16 cellular contexts compared by ENCODE assay signal in the genomic region with DNA sequence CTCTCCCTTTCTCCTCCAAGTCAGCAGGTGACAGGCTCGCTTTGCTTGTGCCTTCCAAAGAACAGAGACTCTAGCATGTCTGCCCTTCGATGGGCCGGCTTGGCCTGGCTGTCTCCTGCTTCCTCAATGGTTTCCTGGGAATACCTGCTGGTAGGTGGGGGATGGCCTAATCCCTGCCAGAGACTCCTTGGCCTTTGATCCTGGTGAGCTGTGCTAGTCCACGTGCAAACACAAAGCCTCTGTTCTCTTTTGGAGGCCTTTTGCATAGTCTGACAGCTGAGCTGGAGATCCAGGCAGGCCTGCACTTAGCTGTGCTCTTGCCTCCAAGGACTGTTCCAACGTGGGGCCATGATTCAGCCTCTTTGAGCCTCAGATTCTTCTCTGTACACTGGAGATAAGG.
DNase-seq lines count a peak whose midpoint lies in the region; ATAC-seq, FAIRE-seq and TF ChIP-seq lines count a peak whose summit lies in the region.
"Had no signal": no experiment of that assay in that cellular context is flagged by ENCODE, and none has a peak within 500 bp of the region (broad histone marks: within the 10 kb centered on the region; RNA-seq: fewer than 3 reads in every experiment).

No MANE protein-coding gene starts in this region.

- H3K18ac ChIP-seq in mesenchymal stem cell (ENCODE audit: low read depth in 1 of 2, low read length in 2 of 2), result peak overlapping the region in 1 of 2 experiments; percentile 12

- H2BK120ac ChIP-seq in mesenchymal stem cell (ENCODE audit: low read depth, low read length), result no peak overlapping the region

- BruUV-seq in Caco-2 (replicated peaks; lab: Mats Ljungman, UMichigan), result no TSS peak

- no peaks in the 10 kb centered on the region for H3K36me3 ChIP-seq in BLaER1 treated with 17β-estradiol and CSF1 and Interleukin-3, amounts not matched to agents 10 nM and 100 nM
- H3K36me3 ChIP-seq in Caco-2 (ENCODE audit: control insufficient read depth, insufficient read depth, low read length) (no peaks in the 10 kb centered on the region), mesenchymal stem cell (ENCODE audit: control insufficient read depth in 1 of 2, insufficient read depth in 2 of 2, low read depth in 1 of 2, low read length in 2 of 2) (no peaks in the 10 kb centered on the region), GM23248 (ENCODE audit: low read depth) (no peaks in the 10 kb centered on the region)
- H3K36me3 ChIP-seq: esophagus squamous epithelium, pancreas had no signal

- CTCF ChIA-PET in Caco-2 (lab: Charles Lee), result no interaction called here
- CTCF ChIA-PET in activated CD8-positive, alpha-beta T cell treated with anti-CD3 and anti-CD28 coated beads for 36 hours (lab: Charles Lee), result interaction anchor here (1.4 to 1.8 kb wide), 2 partner anchors 22 to 140 kb away, joined by 4 to 7 read pairs; no protein-coding TSS in a partner anchor

- H3K4me3 Mint-ChIP-seq in Caco-2 (ENCODE audit: unreplicated experiment), result no peak overlapping the region
- no peak overlapping the region for H3K4me3 Mint-ChIP-seq in activated CD8-positive, alpha-beta T cell treated with anti-CD3 and anti-CD28 coated beads for 36 hours

- no peak for ATAC-seq in activated CD8-positive, alpha-beta T cell treated with anti-CD3 and anti-CD28 coated beads for 36 hours
- ATAC-seq: activated CD4-positive, CD25-positive, alpha-beta regulatory T cell treated with anti-CD3 and anti-CD28 coated beads, Interleukin-2, amount 50 U/mL, for 24 hours; pancreas had no signal

- peak overlapping the region in 1 of 2 experiments; percentile 45 for H2BK12ac ChIP-seq in mesenchymal stem cell (ENCODE audit: low read length in 2 of 2)

- intact Hi-C loops in Caco-2 (cut with micrococcal nuclease; ENCODE audit: unreplicated experiment), result no loop called here
- intact Hi-C loops in activated CD8-positive, alpha-beta T cell treated with anti-CD3 and anti-CD28 coated beads for 36 hours (cut with micrococcal nuclease), result loop anchor here (10.0 kb wide), 1 partner anchor 66 kb away; a partner anchor contains a TSS
- intact Hi-C loops in cardiac septum (cut with DNase I), result no loop called here

- no peak overlapping the region for H2BK15ac ChIP-seq in mesenchymal stem cell (ENCODE audit: low read depth, poor library complexity, severe bottlenecking)

- no peak for TF ChIP-seq CTCF in Caco-2 (IDR thresholded peaks at IDR 0.05; ENCODE audit: insufficient read depth in 1 of 2, low read depth in 1 of 2, low read length in 1 of 2, severe bottlenecking in 1 of 2, unreplicated experiment in 1 of 2)
- no peak for TF ChIP-seq CTCF in activated CD8-positive, alpha-beta T cell treated with anti-CD3 and anti-CD28 coated beads for 36 hours (IDR thresholded peaks at IDR 0.05)

- H2BK5ac ChIP-seq in mesenchymal stem cell (ENCODE audit: low read depth, low read length, poor library complexity, severe bottlenecking), result no peak overlapping the region

- peaks cover 39 to 55% (median 51%) of the 10 kb centered on the region in 10 experiments for H3K4me1 ChIP-seq in BLaER1 treated with 17β-estradiol and CSF1 and Interleukin-3, amounts not matched to agents 10 nM and 100 nM
- peaks cover 41% of the 10 kb centered on the region for H3K4me1 ChIP-seq in Caco-2
- peaks cover 8% of the 10 kb centered on the region for H3K4me1 ChIP-seq in mesenchymal stem cell (ENCODE audit: control insufficient read depth, insufficient read depth, low read depth, low read length)
- peaks cover 13% of the 10 kb centered on the region for H3K4me1 ChIP-seq in GM23248 (ENCODE audit: insufficient read depth)
- H3K4me1 ChIP-seq: pancreas had no signal

- H3K9me3 ChIP-seq in BLaER1 treated with 17β-estradiol and CSF1 and Interleukin-3, amounts not matched to agents 10 nM and 100 nM (replicated peaks in 1 of 11), result peaks cover 0 to 11% (median 0%) of the 10 kb centered on the region in 11 experiments; a peak in 8 of 22 replicates
- H3K9me3 ChIP-seq in Caco-2 (no peaks in the 10 kb centered on the region), mesenchymal stem cell (ENCODE audit: control insufficient read depth, low read length) (no peaks in the 10 kb centered on the region), GM23248 (ENCODE audit: low read depth) (no peaks in the 10 kb centered on the region)
- H3K9me3 ChIP-seq: esophagus squamous epithelium, pancreas had no signal

- H3K79me1 ChIP-seq in mesenchymal stem cell (replicated peaks; ENCODE audit: low read length, poor library complexity, severe bottlenecking), result no peaks in the 10 kb centered on the region

- peak overlapping the region; percentile 91 for H2AK5ac ChIP-seq in mesenchymal stem cell (ENCODE audit: low read length, severe bottlenecking)

- in situ Hi-C loops in GM23248 (cut with MboI), result no loop called here

- no peak for FAIRE-seq in GM12892 (lab: Jason Lieb, UNC)
- FAIRE-seq: bronchial epithelial cell, pancreas had no signal

- H3K36me3 Mint-ChIP-seq in Caco-2 (ENCODE audit: insufficient read depth, unreplicated experiment), result peaks cover 10% of the 10 kb centered on the region
- H3K36me3 Mint-ChIP-seq in activated CD8-positive, alpha-beta T cell treated with anti-CD3 and anti-CD28 coated beads for 36 hours (ENCODE audit: low read depth), result peaks cover 13% of the 10 kb centered on the region

- WGBS in mesenchymal stem cell, result 69% methylated on average over 5 of the region's 5 CpGs
- WGBS in GM23248 (ENCODE audit: low coverage in 1 of 2, low lambda C conversion rate in 2 of 2, missing lambda C conversion rate in 2 of 2), 2 experiments, result 78 to 80% methylated on average over 5 of the region's 5 CpGs

- H3K23ac ChIP-seq in mesenchymal stem cell (ENCODE audit: low read length in 2 of 2), result no peak overlapping the region

- H2AFZ ChIP-seq in mesenchymal stem cell (ENCODE audit: low read depth, low read length), result no peak overlapping the region
- H2AFZ ChIP-seq in GM23248, result no peak overlapping the region

- no peaks in the 10 kb centered on the region for H3K27me3 ChIP-seq in BLaER1 treated with 17β-estradiol and CSF1 and Interleukin-3, amounts not matched to agents 10 nM and 100 nM
- no peaks in the 10 kb centered on the region for H3K27me3 ChIP-seq in Caco-2 (replicated peaks; ENCODE audit: control insufficient read depth, insufficient read depth, low read length)
- H3K27me3 ChIP-seq in mesenchymal stem cell (ENCODE audit: control insufficient read depth in 1 of 2, insufficient read depth in 1 of 2, low read length in 2 of 2), result no peaks in the 10 kb centered on the region
- H3K27me3 ChIP-seq in GM23248 (replicated peaks; ENCODE audit: insufficient read depth), result no peaks in the 10 kb centered on the region
- H3K27me3 ChIP-seq: esophagus squamous epithelium, pancreas had no signal

- H3K9me3 Mint-ChIP-seq in Caco-2 (ENCODE audit: unreplicated experiment), result no peaks in the 10 kb centered on the region
- no peaks in the 10 kb centered on the region for H3K9me3 Mint-ChIP-seq in activated CD8-positive, alpha-beta T cell treated with anti-CD3 and anti-CD28 coated beads for 36 hours

- no peaks in the 10 kb centered on the region for H3F3A ChIP-seq in GM23248 (ENCODE audit: insufficient read depth)

- peaks cover 19% of the 10 kb centered on the region for H3K4me1 Mint-ChIP-seq in Caco-2 (ENCODE audit: low read depth, unreplicated experiment)
- peaks cover 59% of the 10 kb centered on the region for H3K4me1 Mint-ChIP-seq in activated CD8-positive, alpha-beta T cell treated with anti-CD3 and anti-CD28 coated beads for 36 hours (ENCODE audit: low read depth)

- DNase-seq in Caco-2 (peak; percentile 42 to 62), mesenchymal stem cell (no peak), pons (ENCODE audit: low spot score) (no peak), GM12892 (ENCODE audit: insufficient read length) (no peak), GM23248 (no peak), cardiac septum (ENCODE audit: low spot score) (no peak)
- no peak for DNase-seq in activated CD8-positive, alpha-beta T cell treated with anti-CD3 and anti-CD28 coated beads for 36 hours
- DNase-seq: esophagus squamous epithelium; NCI-H2107; NCI-H524; pancreas; Right ventricle myocardium superior; stimulated activated CD4-positive, alpha-beta T cell treated with anti-CD3 and anti-CD28 coated beads, Interleukin-4, amount 100 ng/mL, for 1 hour had no signal

- POLR2A ChIA-PET in Caco-2 (lab: Charles Lee), result interaction anchor here (0.6 to 0.7 kb wide), 2 partner anchors 19 kb away, joined by 4 read pairs; no protein-coding TSS in a partner anchor
- POLR2A ChIA-PET in activated CD8-positive, alpha-beta T cell treated with anti-CD3 and anti-CD28 coated beads for 36 hours (lab: Charles Lee), result interaction anchor here (1.1 to 1.3 kb wide), 2 partner anchors 17 to 25 kb away, joined by 4 to 5 read pairs; no protein-coding TSS in a partner anchor

- peak overlapping the region in 6 of 11 experiments; percentile 7 to 93 (median 87); a peak in 5 of 22 replicates for H3K4me2 ChIP-seq in BLaER1 treated with 17β-estradiol and CSF1 and Interleukin-3, amounts not matched to agents 10 nM and 100 nM
- no peak overlapping the region for H3K4me2 ChIP-seq in mesenchymal stem cell (ENCODE audit: low read length, poor library complexity, severe bottlenecking)
- no peak overlapping the region for H3K4me2 ChIP-seq in GM23248 (ENCODE audit: unreplicated experiment)

- H3K4ac ChIP-seq in mesenchymal stem cell (ENCODE audit: low read depth in 1 of 2, low read length in 2 of 2), result peak overlapping the region in 1 of 2 experiments; percentile 79

- peak overlapping the region; percentile 96 for H3K27ac Mint-ChIP-seq in Caco-2 (ENCODE audit: unreplicated experiment)
- H3K27ac Mint-ChIP-seq in activated CD8-positive, alpha-beta T cell treated with anti-CD3 and anti-CD28 coated beads for 36 hours, result peak overlapping the region; percentile 18

- H3K9ac ChIP-seq in BLaER1 treated with 17β-estradiol and CSF1 and Interleukin-3, amounts not matched to agents 10 nM and 100 nM, result no peak overlapping the region
- H3K9ac ChIP-seq in mesenchymal stem cell (ENCODE audit: low read length) (no peak overlapping the region), GM23248 (no peak overlapping the region)

- H3K9me2 ChIP-seq in GM23248 (ENCODE audit: insufficient read depth), result no peaks in the 10 kb centered on the region

- no peak overlapping the region for H3K14ac ChIP-seq in mesenchymal stem cell (ENCODE audit: low read length in 2 of 2)

- H3K79me2 ChIP-seq in GM23248 (ENCODE audit: insufficient read depth), result no peaks in the 10 kb centered on the region

- peak overlapping the region in 1 of 11 experiments; percentile 11; a peak in 1 of 22 replicates for H3K27ac ChIP-seq in BLaER1 treated with 17β-estradiol and CSF1 and Interleukin-3, amounts not matched to agents 10 nM and 100 nM
- no peak overlapping the region for H3K27ac ChIP-seq in mesenchymal stem cell (ENCODE audit: low read length, poor library complexity, severe bottlenecking)
- H3K27ac ChIP-seq in GM23248, result no peak overlapping the region
- H3K27ac ChIP-seq: esophagus squamous epithelium, pancreas had no signal

- H3K27me3 Mint-ChIP-seq in Caco-2 (ENCODE audit: insufficient read depth, unreplicated experiment), result no peaks in the 10 kb centered on the region
- no peaks in the 10 kb centered on the region for H3K27me3 Mint-ChIP-seq in activated CD8-positive, alpha-beta T cell treated with anti-CD3 and anti-CD28 coated beads for 36 hours

- H4K20me1 ChIP-seq in BLaER1 treated with 17β-estradiol and CSF1 and Interleukin-3, amounts not matched to agents 10 nM and 100 nM, result no peaks in the 10 kb centered on the region
- H4K20me1 ChIP-seq in GM23248 (ENCODE audit: insufficient read depth), result no peaks in the 10 kb centered on the region

- H4K8ac ChIP-seq in mesenchymal stem cell (ENCODE audit: low read length), result peak overlapping the region; percentile 76

- H3K4me3 ChIP-seq in BLaER1 treated with 17β-estradiol and CSF1 and Interleukin-3, amounts not matched to agents 10 nM and 100 nM, result no peak overlapping the region
- no peak overlapping the region for H3K4me3 ChIP-seq in Caco-2 (ENCODE audit: low read depth, low read length)
- no peak overlapping the region for H3K4me3 ChIP-seq in mesenchymal stem cell (ENCODE audit: insufficient read depth in 1 of 2, low read depth in 1 of 2, low read length in 2 of 2)
- H3K4me3 ChIP-seq in GM23248, result no peak overlapping the region
- H3K4me3 ChIP-seq: esophagus squamous epithelium, pancreas had no signal

- H4K91ac ChIP-seq in mesenchymal stem cell (ENCODE audit: low read length), result peak overlapping the region; percentile 43

- TF ChIP-seq POLR2A in GM12892 (IDR thresholded peaks at IDR 0.05; ENCODE audit: low read depth, low read length), result no peak

Comparison
In these comparisons a context has a peak if more than half of its experiments do, and no peak if none do; other contexts are left out.
1. H3K4me2 ChIP-seq: peak in BLaER1 treated with 17β-estradiol and CSF1 and Interleukin-3, amounts not matched to agents 10 nM and 100 nM (6 of 11); none in mesenchymal stem cell (single experiment) and GM23248 (single experiment).
2. DNase-seq: peak in Caco-2 (2 of 2); none in activated CD8-positive, alpha-beta T cell treated with anti-CD3 and anti-CD28 coated beads for 36 hours (single experiment), mesenchymal stem cell (single experiment), pons (single experiment), GM12892 (single experiment), GM23248 (single experiment) and cardiac septum (single experiment).